Comparison of ENCODE assay signal across 22 cellular contexts in the genomic region with DNA sequence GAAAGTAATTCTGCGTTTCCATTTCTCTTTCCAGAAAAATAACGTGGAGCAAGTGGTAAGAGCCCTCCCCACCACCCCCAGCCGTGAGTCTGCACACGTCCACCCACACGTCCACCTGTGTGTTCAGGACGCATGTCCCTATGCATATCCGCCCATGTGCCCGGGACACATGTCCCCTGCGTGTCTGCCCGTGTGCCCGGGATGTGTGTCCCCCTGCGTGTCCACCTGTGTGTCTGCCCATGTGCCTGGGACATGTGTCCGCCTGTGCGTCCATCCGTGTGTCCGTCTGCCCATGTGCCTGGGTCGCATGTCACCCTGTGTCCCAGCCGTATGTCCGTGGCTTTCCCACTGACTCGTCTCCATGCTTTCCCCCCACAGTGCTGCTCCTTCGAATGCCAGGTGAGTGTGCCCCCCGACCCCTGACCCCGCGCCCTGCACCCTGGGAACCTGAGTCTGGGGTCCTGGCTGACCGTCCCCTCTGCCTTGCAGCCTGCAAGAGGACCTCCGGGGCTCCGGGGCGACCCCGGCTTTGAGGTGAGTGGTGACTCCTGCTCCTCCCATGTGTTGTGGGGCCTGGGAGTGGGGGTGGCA. TPM values are rescaled to one million over a fixed set of nuclear protein-coding genes. Genes with fewer than 3 reads are reported as not detected.
DNase-seq lines count a peak whose midpoint lies in the region; ATAC-seq, FAIRE-seq and TF ChIP-seq lines count a peak whose summit lies in the region.
"Had no signal": no experiment of that assay in that cellular context is flagged by ENCODE, and none has a peak within 500 bp of the region (broad histone marks: within the 10 kb centered on the region; RNA-seq: fewer than 3 reads in every experiment).

No MANE protein-coding gene starts in this region.

- no peak for FAIRE-seq in RCC 7860 (lab: Jason Lieb, UNC)
- FAIRE-seq: A549, TTC549 had no signal

- H3K9me3 Mint-ChIP-seq in endothelial cell (ENCODE audit: unreplicated experiment): no peaks in the 10 kb centered on the region
- H3K9me3 Mint-ChIP-seq: neural crest cell had no signal

- intact Hi-C loops in mucosa of descending colon (cut with DNase I, micrococcal nuclease) (no loop called here), transverse colon (cut with DNase I; ENCODE audit: low total_unique reads) (no loop called here)

- H3K27me3 Mint-ChIP-seq in endothelial cell (ENCODE audit: unreplicated experiment): peaks cover 9% of the 10 kb centered on the region
- H3K27me3 Mint-ChIP-seq: CD4-positive, CD25-positive, alpha-beta regulatory T cell had no signal

- H3K27ac ChIP-seq in transverse colon: peak overlapping the region; percentile 33 to 90 (median 82)
- H3K27ac ChIP-seq: A549, epithelial cell of prostate, HL-60, upper lobe of left lung had no signal

- H3K4me3 ChIP-seq in mucosa of descending colon: no peak overlapping the region
- no peak overlapping the region for H3K4me3 ChIP-seq in transverse colon
- H3K4me3 ChIP-seq: A549, upper lobe of left lung had no signal

- H3K9me3 ChIP-seq in mucosa of descending colon: no peaks in the 10 kb centered on the region
- no peaks in the 10 kb centered on the region for H3K9me3 ChIP-seq in transverse colon
- H3K9me3 ChIP-seq: A549, upper lobe of left lung had no signal

- 88% methylated on average over 29 of the region's 29 CpGs; no CpG with 5 or more reads in 1 of the 2 donors for WGBS in transverse colon (ENCODE audit: low coverage in 1 of 2), 2 donors

- TF ChIP-seq POLR2A in transverse colon (IDR thresholded peaks at IDR 0.05): no peak

- no peaks in the 10 kb centered on the region for H3K4me1 Mint-ChIP-seq in endothelial cell (ENCODE audit: unreplicated experiment)

- H3K4me1 ChIP-seq in mucosa of descending colon (ENCODE audit: low read depth) (peaks cover 6% of the 10 kb centered on the region), transverse colon (peaks cover 6 to 18% (median 10%) of the 10 kb centered on the region in 4 donors)
- H3K4me1 ChIP-seq: A549 had no signal

- H3K27me3 ChIP-seq in transverse colon: peaks cover 11% of the 10 kb centered on the region

- no peak for TF ChIP-seq EP300 in transverse colon (IDR thresholded peaks at IDR 0.05; ENCODE audit: low read depth)

- peak overlapping the region; percentile 42 for H3K4me3 Mint-ChIP-seq in endothelial cell (ENCODE audit: unreplicated experiment)
- H3K4me3 Mint-ChIP-seq: CD4-positive, CD25-positive, alpha-beta regulatory T cell; neural crest cell had no signal

- peaks cover 11% of the 10 kb centered on the region for H3K36me3 Mint-ChIP-seq in endothelial cell (ENCODE audit: low read depth, unreplicated experiment)
- H3K36me3 Mint-ChIP-seq: CD4-positive, CD25-positive, alpha-beta regulatory T cell had no signal

- peak; percentile 57 for DNase-seq in activated effector memory CD4-positive, alpha-beta T cell treated with anti-CD3 and anti-CD28 coated beads, Interleukin-2, amount 50 U/mL, for 16 hours
- DNase-seq in activated effector memory CD4-positive, alpha-beta T cell treated with Interleukin-2 at 50 U/mL for 16 hours: no peak
- peak; percentile 11 for DNase-seq in endothelial cell (ENCODE audit: low spot score)
- peak in 2 of 3 donors; percentile 12 to 48 for DNase-seq in mucosa of descending colon
- DNase-seq in transverse colon: no peak
- DNase-seq in DMS114 treated with DMSO at 0.1 percent for 48 hours (lab: John Stamatoyannopoulos, UW; ENCODE audit: unreplicated experiment): no peak
- no peak for DNase-seq in RCC 7860 (ENCODE audit: low spot score)
- DNase-seq: CD4-positive, CD25-positive, alpha-beta regulatory T cell; cortex of kidney; DMS79 treated with DMSO at 0.1 percent for 48 hours; KG1; mesendoderm; NCI-H1048; NCI-H526 treated with DMSO at 0.1 percent for 48 hours; PC-3 had no signal

- H3K27ac Mint-ChIP-seq in endothelial cell (ENCODE audit: unreplicated experiment): no peak overlapping the region
- H3K27ac Mint-ChIP-seq: CD4-positive, CD25-positive, alpha-beta regulatory T cell had no signal

- TF ChIP-seq CTCF in endothelial cell (IDR thresholded peaks at IDR 0.05; ENCODE audit: unreplicated experiment) (no peak), mucosa of descending colon (IDR thresholded peaks at IDR 0.05) (no peak), transverse colon (IDR thresholded peaks at IDR 0.05) (no peak)

- no peaks in the 10 kb centered on the region for H3K36me3 ChIP-seq in mucosa of descending colon (ENCODE audit: low read depth)
- no peaks in the 10 kb centered on the region for H3K36me3 ChIP-seq in transverse colon

- no peak for ATAC-seq in mucosa of descending colon
- ATAC-seq in HG03280 (IDR thresholded peaks at IDR 0.05; ENCODE audit: unreplicated experiment): no peak
- ATAC-seq: A549, PC-3 had no signal

- in situ Hi-C loops in transverse colon (cut with MboI; ENCODE audit: low pct_ligation_motif_present in 1 of 4, low pct_unique_long_range_greater_than_20kb in 1 of 4, low sequenced_read_pairs in 3 of 4): no loop called here

RNA-seq across cellular contexts. Expression of a gene that starts 5.6 kb away (rescaled TPM):
- total RNA-seq in endothelial cell (ENCODE audit: unreplicated experiment): 65.5 TPM
- total RNA-seq in mucosa of descending colon: 100 to 1,000 TPM in 2 of 3 donors, 10 to 100 TPM in 1; 45.0 to 663 (median 114) TPM
- total RNA-seq in transverse colon: 100 to 1,000 TPM; 166 to 580 (median 346) TPM

Comparison
In these comparisons a context has a peak if more than half of its experiments do, and no peak if none do; other contexts are left out.
1. DNase-seq: peak in activated effector memory CD4-positive, alpha-beta T cell treated with anti-CD3 and anti-CD28 coated beads, Interleukin-2, amount 50 U/mL, for 16 hours (single experiment), endothelial cell (single experiment) and mucosa of descending colon (2 of 3); none in activated effector memory CD4-positive, alpha-beta T cell treated with Interleukin-2 at 50 U/mL for 16 hours (single experiment), transverse colon (single experiment), DMS114 treated with DMSO at 0.1 percent for 48 hours (single experiment) and RCC 7860 (single experiment).